In genomic region chr12:639988-640387, GRCh38 we compare ENCODE assay signal across 14 cellular contexts. TPM values are rescaled to one million over a fixed set of nuclear protein-coding genes. Genes with fewer than 3 reads are reported as not detected.
DNase-seq lines count a peak whose midpoint lies in the region; ATAC-seq, FAIRE-seq and TF ChIP-seq lines count a peak whose summit lies in the region.
"Had no signal": no experiment of that assay in that cellular context is flagged by ENCODE, and none has a peak within 500 bp of the region (broad histone marks: within the 10 kb centered on the region; RNA-seq: fewer than 3 reads in every experiment).

No MANE protein-coding gene starts in this region.

- H3K9ac ChIP-seq in HepG2 (ENCODE audit: insufficient read depth, low read depth, low read length) = no peak overlapping the region

- no peaks in the 10 kb centered on the region for H3K27me3 Mint-ChIP-seq in activated CD4-positive, alpha-beta T cell treated with anti-CD3 and anti-CD28 coated beads for 36 hours
- H3K27me3 Mint-ChIP-seq in T-cell = no peaks in the 10 kb centered on the region

- no peaks in the 10 kb centered on the region for H3K9me3 Mint-ChIP-seq in activated CD4-positive, alpha-beta T cell treated with anti-CD3 and anti-CD28 coated beads for 36 hours (ENCODE audit: low read depth)
- H3K9me3 Mint-ChIP-seq in T-cell = no peaks in the 10 kb centered on the region
- no peaks in the 10 kb centered on the region for H3K9me3 Mint-ChIP-seq in stimulated activated effector memory CD8-positive, alpha-beta T cell treated with anti-CD3 and anti-CD28 coated beads, Interleukin-12 subunit alpha, Interleukin-12 subunit beta, amount 100 ng/mL, for 72 hours

- 60% methylated on average over 5 of the region's 5 CpGs for WGBS in HepG2 (ENCODE audit: low lambda C conversion rate)

- no peaks in the 10 kb centered on the region for H3K79me2 ChIP-seq in HepG2 (ENCODE audit: insufficient read depth, low read length)

- BruUV-seq in HepG2 (replicated peaks; lab: Mats Ljungman, UMichigan) = no TSS peak

- H3K4me3 ChIP-seq in HepG2 (replicated peaks in 1 of 3; ENCODE audit: insufficient read depth in 1 of 3, low read depth in 2 of 3, low read length in 3 of 3) = no peak overlapping the region
- H3K4me3 ChIP-seq: body of pancreas had no signal

- TF ChIP-seq POLR2A in HepG2 (IDR thresholded peaks at IDR 0.05; ENCODE audit: insufficient read depth in 1 of 2, low read depth in 2 of 2, low read length in 2 of 2) = no peak

- no peaks in the 10 kb centered on the region for H3K27me3 ChIP-seq in HepG2 (ENCODE audit: control insufficient read depth in 1 of 2, insufficient read depth in 2 of 2, low read length in 2 of 2)
- H3K27me3 ChIP-seq: body of pancreas had no signal

- H3K36me3 ChIP-seq in HepG2 (replicated peaks in 1 of 2; ENCODE audit: control insufficient read depth in 1 of 2, insufficient read depth in 2 of 2, low read length in 2 of 2) = no peaks in the 10 kb centered on the region

- FAIRE-seq in HepG2 (lab: Jason Lieb, UNC) = no peak

- TF ChIP-seq RAD21 in HepG2 (CRISPR knock-in tag; IDR thresholded peaks at IDR 0.05) = no peak

- H3K27ac ChIP-seq in HepG2 (ENCODE audit: extremely low read length, insufficient read depth, low read length) = no peak overlapping the region
- H3K27ac ChIP-seq: epithelial cell of prostate had no signal

- POLR2A ChIA-PET in activated CD4-positive, alpha-beta T cell treated with anti-CD3 and anti-CD28 coated beads for 36 hours (lab: Charles Lee) = interaction anchor here (0.9 kb wide), 1 partner anchor 9 kb away, joined by 6 read pairs; no protein-coding TSS in a partner anchor
- POLR2A ChIA-PET in T-cell (lab: Charles Lee) (interaction anchor here in 1 of 2 donors (1.0 kb wide), 1 partner anchor 46 kb away, joined by 6 read pairs; no protein-coding TSS in a partner anchor), HepG2 (lab: Yijun Ruan, JAX) (no interaction called here)

- H3K4me3 Mint-ChIP-seq in activated CD4-positive, alpha-beta T cell treated with anti-CD3 and anti-CD28 coated beads for 36 hours = no peak overlapping the region
- peak overlapping the region in 1 of 3 donors; percentile 41 for H3K4me3 Mint-ChIP-seq in T-cell
- H3K4me3 Mint-ChIP-seq in stimulated activated effector memory CD8-positive, alpha-beta T cell treated with anti-CD3 and anti-CD28 coated beads, Interleukin-12 subunit alpha, Interleukin-12 subunit beta, amount 100 ng/mL, for 72 hours = peak overlapping the region; percentile 36

- H3K36me3 Mint-ChIP-seq in activated CD4-positive, alpha-beta T cell treated with anti-CD3 and anti-CD28 coated beads for 36 hours (ENCODE audit: low read depth) = peaks cover 3% of the 10 kb centered on the region
- no peaks in the 10 kb centered on the region for H3K36me3 Mint-ChIP-seq in T-cell
- H3K36me3 Mint-ChIP-seq in stimulated activated effector memory CD8-positive, alpha-beta T cell treated with anti-CD3 and anti-CD28 coated beads, Interleukin-12 subunit alpha, Interleukin-12 subunit beta, amount 100 ng/mL, for 72 hours = peaks cover 9% of the 10 kb centered on the region

- no peaks in the 10 kb centered on the region for H4K20me1 ChIP-seq in HepG2 (ENCODE audit: insufficient read depth, low read length)

- H3K9me3 ChIP-seq in HepG2 (ENCODE audit: low read length) = no peaks in the 10 kb centered on the region
- H3K9me3 ChIP-seq: body of pancreas had no signal

- intact Hi-C loops in activated CD4-positive, alpha-beta T cell treated with anti-CD3 and anti-CD28 coated beads for 36 hours (cut with DNase I, micrococcal nuclease) = loop anchor here in 1 of 2 experiments (1.0 to 2.0 kb wide), 2 partner anchors 35 to 64 kb away; no protein-coding TSS in a partner anchor
- intact Hi-C loops in HepG2 (cut with micrococcal nuclease; ENCODE audit: unreplicated experiment) = loop anchor here (10.0 kb wide), 1 partner anchor 65 kb away; no protein-coding TSS in a partner anchor

- TF ChIP-seq EP300 in HepG2 (IDR thresholded peaks at IDR 0.05; ENCODE audit: low read depth in 2 of 2, low read length in 2 of 2) = no peak
- no peak for TF ChIP-seq EP300 in HepG2 (CRISPR knock-in tag; IDR thresholded peaks at IDR 0.05; ENCODE audit: borderline replicate concordance)

- in situ Hi-C loops in HepG2 (cut with HindIII; ENCODE audit: extremely low pct_ligation_motif_present, low pct_unique_long_range_greater_than_20kb) = no loop called here

- no peak for TF ChIP-seq CTCF in HepG2 (CRISPR knock-in tag; IDR thresholded peaks at IDR 0.05)

- H3K4me1 ChIP-seq in HepG2 (ENCODE audit: insufficient read depth, low read length) = peaks cover 36% of the 10 kb centered on the region

- no peak for DNase-seq in activated CD4-positive, alpha-beta T cell treated with anti-CD3 and anti-CD28 coated beads for 36 hours
- DNase-seq in activated CD4-positive, alpha-beta T cell treated with anti-CD3 and anti-CD28 coated beads for 1 hour = no peak
- no peak for DNase-seq in T-cell
- DNase-seq in HepG2 (ENCODE audit: low spot score) = no peak
- no peak for DNase-seq in stimulated activated effector memory CD8-positive, alpha-beta T cell treated with anti-CD3 and anti-CD28 coated beads, Interleukin-12 subunit alpha, Interleukin-12 subunit beta, amount 100 ng/mL, for 72 hours (ENCODE audit: low spot score in 2 of 2)
- DNase-seq in hippocampal formation (lab: John Stamatoyannopoulos, UW) = no peak
- no peak for DNase-seq in activated CD8-positive, alpha-beta memory T cell treated with anti-CD3 and anti-CD28 coated beads, Interleukin-2, amount 50 U/mL, for 48 hours
- DNase-seq: activated CD8-positive, alpha-beta memory T cell treated with anti-CD3 and anti-CD28 coated beads, Interleukin-2, amount 50 U/mL, for 4 hours; body of pancreas; NCI-H1436; NCI-H510A had no signal

- peak overlapping the region; percentile 64 for H3K27ac Mint-ChIP-seq in activated CD4-positive, alpha-beta T cell treated with anti-CD3 and anti-CD28 coated beads for 36 hours
- H3K27ac Mint-ChIP-seq in T-cell = peak overlapping the region; percentile 89 to 91
- peak overlapping the region; percentile 93 for H3K27ac Mint-ChIP-seq in stimulated activated effector memory CD8-positive, alpha-beta T cell treated with anti-CD3 and anti-CD28 coated beads, Interleukin-12 subunit alpha, Interleukin-12 subunit beta, amount 100 ng/mL, for 72 hours

- H3K4me2 ChIP-seq in HepG2 (ENCODE audit: low read depth, low read length) = no peak overlapping the region

- ATAC-seq in activated CD4-positive, alpha-beta T cell treated with anti-CD3 and anti-CD28 coated beads for 36 hours = no peak
- no peak for ATAC-seq in T-cell (replicated peaks in 1 of 4)
- ATAC-seq in HepG2 = no peak
- ATAC-seq in stimulated activated effector memory CD8-positive, alpha-beta T cell treated with anti-CD3 and anti-CD28 coated beads, Interleukin-12 subunit alpha, Interleukin-12 subunit beta, amount 100 ng/mL, for 72 hours = no peak
- no peak for ATAC-seq in GM19452 (IDR thresholded peaks at IDR 0.05; ENCODE audit: unreplicated experiment)
- ATAC-seq: body of pancreas had no signal

- H2AFZ ChIP-seq in HepG2 (ENCODE audit: low read length) = no peak overlapping the region

- H3K4me1 Mint-ChIP-seq in activated CD4-positive, alpha-beta T cell treated with anti-CD3 and anti-CD28 coated beads for 36 hours = peaks cover 62% of the 10 kb centered on the region
- H3K4me1 Mint-ChIP-seq in T-cell = peaks cover 52 to 63% (median 54%) of the 10 kb centered on the region in 3 donors
- peaks cover 54% of the 10 kb centered on the region for H3K4me1 Mint-ChIP-seq in stimulated activated effector memory CD8-positive, alpha-beta T cell treated with anti-CD3 and anti-CD28 coated beads, Interleukin-12 subunit alpha, Interleukin-12 subunit beta, amount 100 ng/mL, for 72 hours

- CTCF ChIA-PET in activated CD4-positive, alpha-beta T cell treated with anti-CD3 and anti-CD28 coated beads for 36 hours (lab: Charles Lee) = interaction anchor here (0.9 to 1.7 kb wide), 2 partner anchors 14 to 64 kb away, joined by 3 to 4 read pairs; no protein-coding TSS in a partner anchor
- CTCF ChIA-PET in T-cell (lab: Charles Lee) = interaction anchor here in 1 of 2 donors (0.5 to 0.9 kb wide), 2 partner anchors 28 to 111 kb away, joined by 4 to 6 read pairs; no protein-coding TSS in a partner anchor
- CTCF ChIA-PET in HepG2 (lab: Yijun Ruan, JAX; ENCODE audit: low intra/inter-chr PET ratio, low total read pairs) = no interaction called here

RNA-seq across cellular contexts. Expression of gene NINJ2, which starts 23.3 kb away (rescaled TPM):
- total RNA-seq in activated CD4-positive, alpha-beta T cell treated with anti-CD3 and anti-CD28 coated beads for 36 hours = 1 to 10 TPM; 3.5 to 5.7 TPM
- total RNA-seq in T-cell = 1 to 10 TPM; 1.7 to 8.7 (median 2.5) TPM
- total RNA-seq in HepG2 (2016; rRNA removed; fragmentation: Illumina TruSeq; extraction: Trizol) = 0.62 and 0.94 TPM in 2 replicates
- total RNA-seq in HepG2 (2016; cell fraction: cytosol; rRNA removed; fragmentation: Illumina TruSeq; extraction: Trizol; ENCODE audit: low read depth) = 0.51 TPM in 1 of 2 replicates, not detected in the other
- 0.34 and 0.56 TPM in 2 replicates for total RNA-seq in HepG2 (2016; cell fraction: insoluble cytoplasmic fraction; rRNA removed; fragmentation: Illumina TruSeq; extraction: Trizol)
- total RNA-seq in HepG2 (2016; cell fraction: membrane; rRNA removed; fragmentation: Illumina TruSeq; extraction: Trizol) = 0.31 and 0.34 TPM in 2 replicates
- 1.0 TPM in 1 of 2 replicates, not detected in the other for total RNA-seq in HepG2 (2016; cell fraction: nucleus; rRNA removed; fragmentation: Illumina TruSeq; extraction: Trizol)
- polyA plus RNA-seq in HepG2 (2011; rRNA removed) = 3.8 and 5.4 TPM in 2 replicates
- polyA plus RNA-seq in HepG2 (2011; cell fraction: cytosol; rRNA removed) = 5.5 and 5.9 TPM in 2 replicates
- 3.4 and 3.9 TPM in 2 replicates for polyA plus RNA-seq in HepG2 (2011; cell fraction: nucleus; rRNA removed)
- polyA plus RNA-seq in HepG2 (2012) = 4.9 and 6.3 TPM in 2 replicates
- 0.87 and 0.95 TPM in 2 replicates for polyA plus RNA-seq in HepG2 (2016; cell fraction: cytosol; fragmentation: Illumina TruSeq; extraction: Trizol; ENCODE audit: low read depth)
- 0.94 and 1.3 TPM in 2 replicates for polyA plus RNA-seq in HepG2 (2016; cell fraction: insoluble cytoplasmic fraction; fragmentation: Illumina TruSeq; extraction: Trizol; ENCODE audit: low read depth)
- 0.98 and 1.2 TPM in 2 replicates for polyA plus RNA-seq in HepG2 (2016; cell fraction: membrane; fragmentation: Illumina TruSeq; extraction: Trizol; ENCODE audit: low read depth)
- polyA plus RNA-seq in HepG2 (2016; cell fraction: nucleus; fragmentation: Illumina TruSeq; extraction: Trizol; ENCODE audit: insufficient read depth, low read depth) = 0.83 TPM in 2 replicates
- polyA minus RNA-seq in HepG2 (2011; rRNA and poly(A)+ RNA removed; ENCODE audit: low replicate concordance) = 7.4 and 19.5 TPM in 2 replicates
- polyA minus RNA-seq in HepG2 (2011; cell fraction: cytosol; rRNA and poly(A)+ RNA removed) = 1.1 and 2.0 TPM in 2 replicates
- 0.64 and 1.6 TPM in 2 replicates for polyA minus RNA-seq in HepG2 (2011; cell fraction: nucleus; rRNA and poly(A)+ RNA removed)
- total RNA-seq: A172 had no signal
